Comparison of ENCODE assay signal across 18 cellular contexts in genomic region chr3:197344582-197345318, GRCh38. TPM values are rescaled to one million over a fixed set of nuclear protein-coding genes. Genes with fewer than 3 reads are reported as not detected.
DNase-seq lines count a peak whose midpoint lies in the region; ATAC-seq, FAIRE-seq and TF ChIP-seq lines count a peak whose summit lies in the region.
"Had no signal": no experiment of that assay in that cellular context is flagged by ENCODE, and none has a peak within 500 bp of the region (broad histone marks: within the 10 kb centered on the region; RNA-seq: fewer than 3 reads in every experiment).

No MANE protein-coding gene starts in this region.

- no peak overlapping the region for H3K4me2 ChIP-seq in neuronal stem cell (ENCODE audit: insufficient read depth, low read length, poor library complexity, severe bottlenecking)
- H3K4me2 ChIP-seq: A549 had no signal

- no peaks in the 10 kb centered on the region for H3K4me1 ChIP-seq in HEK293 (ENCODE audit: control insufficient read depth, insufficient read depth, low read length)
- H3K4me1 ChIP-seq in neuronal stem cell (ENCODE audit: control insufficient read depth in 2 of 2, insufficient read depth in 1 of 2, low read depth in 1 of 2, low read length in 2 of 2) = peaks cover 10 to 11% of the 10 kb centered on the region in 2 donors
- H3K4me1 ChIP-seq: A549, BE2C had no signal

- WGBS in neuronal stem cell (ENCODE audit: extremely low coverage in 2 of 2, insufficient read length in 2 of 2, insufficient replicate concordance in 1 of 2), 2 donors = no CpG with 5 or more reads among the region's 11 CpGs

- H4K91ac ChIP-seq in neuronal stem cell (ENCODE audit: low read depth, low read length, poor library complexity) = no peak overlapping the region

- CTCF ChIA-PET in HEK293 (lab: Yijun Ruan, JAX) = no interaction called here

- TF ChIP-seq CTCF in HEK293 (tag by site-specific recombination; IDR thresholded peaks at IDR 0.05) (no peak), bronchial epithelial cell (IDR thresholded peaks at IDR 0.05; ENCODE audit: insufficient read depth, low read length, severe bottlenecking) (no peak)

- no peak overlapping the region for H3K4ac ChIP-seq in neuronal stem cell (ENCODE audit: low read length)

- POLR2A ChIA-PET in HEK293 (lab: Yijun Ruan, JAX) = no interaction called here

- no peak overlapping the region for H2BK15ac ChIP-seq in neuronal stem cell (ENCODE audit: low read length)

- no peak overlapping the region for H3K14ac ChIP-seq in neuronal stem cell (ENCODE audit: low read length)

- H3K27ac ChIP-seq in HEK293 (ENCODE audit: extremely low read depth, low read depth, low read length) = no peak overlapping the region
- no peak overlapping the region for H3K27ac ChIP-seq in neuronal stem cell (replicated peaks; ENCODE audit: low read length)
- H3K27ac ChIP-seq: A549 had no signal

- no peak overlapping the region for H4K8ac ChIP-seq in neuronal stem cell (ENCODE audit: low read depth, low read length)

- H3K36me3 ChIP-seq in HEK293 (ENCODE audit: control insufficient read depth in 2 of 2, insufficient read depth in 1 of 2, low read length in 2 of 2) (no peaks in the 10 kb centered on the region), bronchial epithelial cell (ENCODE audit: control insufficient read depth, insufficient read depth, low read length) (no peaks in the 10 kb centered on the region), neuronal stem cell (replicated peaks in 1 of 2; ENCODE audit: control insufficient read depth in 2 of 2, insufficient read depth in 2 of 2, low read length in 2 of 2) (no peaks in the 10 kb centered on the region)
- H3K36me3 ChIP-seq: BE2C had no signal

- H3K9me3 ChIP-seq in HEK293 (ENCODE audit: control insufficient read depth, insufficient read depth, low read depth, low read length) = no peaks in the 10 kb centered on the region
- H3K9me3 ChIP-seq in neuronal stem cell (replicated peaks in 1 of 2; ENCODE audit: control insufficient read depth in 2 of 2, insufficient read depth in 1 of 2, low read depth in 1 of 2, low read length in 2 of 2) = no peaks in the 10 kb centered on the region
- H3K9me3 ChIP-seq: A549, BE2C had no signal

- no peaks in the 10 kb centered on the region for H3K79me1 ChIP-seq in neuronal stem cell (ENCODE audit: low read depth, low read length)

- no peak overlapping the region for H2AFZ ChIP-seq in neuronal stem cell (ENCODE audit: low read length)

- H3K27me3 ChIP-seq in bronchial epithelial cell (ENCODE audit: control insufficient read depth, insufficient read depth, low read length) = peaks cover under 1% of the 10 kb centered on the region
- H3K27me3 ChIP-seq in neuronal stem cell (ENCODE audit: control insufficient read depth in 3 of 3, insufficient read depth in 3 of 3, low read depth in 1 of 3, low read length in 3 of 3) = no peaks in the 10 kb centered on the region
- H3K27me3 ChIP-seq: BE2C had no signal

- no peak overlapping the region for H2BK120ac ChIP-seq in neuronal stem cell (ENCODE audit: low read depth, low read length)

- DNase-seq in bronchial epithelial cell (ENCODE audit: low read depth) (no peak), neuronal stem cell (ENCODE audit: low spot score) (no peak), urothelium cell line (ENCODE audit: low spot score) (no peak), NCI-H82 treated with DMSO at 0.1 percent for 48 hours (lab: John Stamatoyannopoulos, UW; ENCODE audit: unreplicated experiment) (no peak), D341Med (ENCODE audit: low spot score) (no peak)
- DNase-seq: BE2C; CD8-positive, alpha-beta memory T cell; DMS 273 treated with DMSO at 0.1 percent for 48 hours; DMS79; GOT3; HCEC 1CT; KG1 had no signal

- ATAC-seq in GM21723 (IDR thresholded peaks at IDR 0.05; ENCODE audit: unreplicated experiment) (no peak), GM18868 (IDR thresholded peaks at IDR 0.05; ENCODE audit: unreplicated experiment) (no peak)
- ATAC-seq: A549, GM12878 had no signal

- H3K4me3 ChIP-seq in HEK293 (ENCODE audit: low read depth, low read length) (no peak overlapping the region), bronchial epithelial cell (ENCODE audit: low read depth, low read length) (no peak overlapping the region), neuronal stem cell (ENCODE audit: low read length in 2 of 2) (peak overlapping the region in 1 of 2 donors; percentile 17)
- H3K4me3 ChIP-seq: A549, GM12878 had no signal

- peak; percentile 90 for FAIRE-seq in bronchial epithelial cell (lab: Jason Lieb, UNC)
- FAIRE-seq in urothelium cell line (lab: Jason Lieb, UNC) = peak; percentile 93
- FAIRE-seq: A549, GM12878, GM18507 had no signal

- H3K18ac ChIP-seq in neuronal stem cell (ENCODE audit: low read length) = no peak overlapping the region

- no peak overlapping the region for H2BK12ac ChIP-seq in neuronal stem cell (ENCODE audit: low read length)

- H2BK5ac ChIP-seq in neuronal stem cell (ENCODE audit: low read length) = no peak overlapping the region

- H3K9ac ChIP-seq in neuronal stem cell (ENCODE audit: low read depth, low read length, poor library complexity) = peak overlapping the region; percentile 85

- H3K23ac ChIP-seq in neuronal stem cell (ENCODE audit: low read depth, low read length, poor library complexity) = peak overlapping the region; percentile 68

- H2AK5ac ChIP-seq in neuronal stem cell (ENCODE audit: low read depth, low read length) = no peak overlapping the region

TF ChIP-seq in HEK293, 187 proteins besides CTCF, POLR2A, EP300 and RAD21:
- TF ChIP-seq ZFHX2 (tag by site-specific recombination; conservative IDR thresholded peaks at IDR 0.05) (peak; percentile 64), ZSCAN4 (tag by site-specific recombination; IDR thresholded peaks at IDR 0.05) (0 out of 2 replicates have a peak, but pooled peaks have one; percentile 30), KLF9 (tag by site-specific recombination; IDR thresholded peaks at IDR 0.05; ENCODE audit: low read depth) (peak; percentile 35; the same call in 1 of the 2 replicates), GLI4 (tag by site-specific recombination; IDR thresholded peaks at IDR 0.05) (0 out of 2 replicates have a peak, but pooled peaks have one; percentile 38), ZNF639 (tag by site-specific recombination; IDR thresholded peaks at IDR 0.05) (no peak)

RNA-seq across cellular contexts. Expression of gene DLG1, which starts 46.3 kb away (rescaled TPM):
- 66.6 and 97.4 TPM in 2 replicates for total RNA-seq in bronchial epithelial cell
- polyA plus RNA-seq in neuronal stem cell (2013, experiment 1 of 2) = 47.6 TPM
- 47.6 TPM for polyA plus RNA-seq in neuronal stem cell (2013, experiment 2 of 2)
